18 cellular contexts compared by ENCODE assay signal in the genomic region with DNA sequence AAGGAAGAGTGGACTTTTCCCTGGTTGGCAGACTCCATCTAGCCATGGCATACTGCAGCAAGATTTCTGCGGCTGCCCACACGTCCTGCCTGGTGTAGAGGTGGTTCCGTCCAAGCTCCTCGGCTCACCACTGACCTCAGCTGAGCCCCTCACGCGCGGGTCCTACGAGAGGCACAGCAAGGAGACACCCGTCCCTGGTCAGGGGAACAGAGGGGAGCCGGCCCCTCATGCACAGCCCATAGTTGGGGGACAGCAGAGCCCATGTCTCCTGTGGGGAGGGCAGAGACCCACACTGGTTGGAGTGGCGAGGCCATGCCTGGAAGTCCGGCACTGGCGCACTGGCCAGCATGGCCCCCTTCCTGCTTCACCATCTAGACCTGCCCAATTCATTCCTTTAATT.
DNase-seq lines count a peak whose midpoint lies in the region; ATAC-seq and TF ChIP-seq lines count a peak whose summit lies in the region.
"Had no signal": no experiment of that assay in that cellular context is flagged by ENCODE, and none has a peak within 500 bp of the region (broad histone marks: within the 10 kb centered on the region; RNA-seq: fewer than 3 reads in every experiment).

No MANE protein-coding gene starts in this region.

- ATAC-seq in sciatic nerve (no peak), GM19395 (IDR thresholded peaks at IDR 0.05; ENCODE audit: unreplicated experiment) (no peak)
- ATAC-seq: Panc1 had no signal

- no peaks in the 10 kb centered on the region for H3K9me3 ChIP-seq in BLaER1
- H3K9me3 ChIP-seq in WERI-Rb-1 (ENCODE audit: severe bottlenecking): no peaks in the 10 kb centered on the region
- no peaks in the 10 kb centered on the region for H3K9me3 ChIP-seq in Karpas-422 (ENCODE audit: low read length)
- H3K9me3 ChIP-seq: Caco-2 had no signal

- no peak overlapping the region for H2AFZ ChIP-seq in Karpas-422 (ENCODE audit: low read length)

- H3K27ac ChIP-seq in BLaER1 (no peak overlapping the region), WERI-Rb-1 (no peak overlapping the region), Karpas-422 (ENCODE audit: low read length) (no peak overlapping the region)

- H3K79me2 ChIP-seq in Karpas-422 (ENCODE audit: low read length): no peaks in the 10 kb centered on the region

- H3K27me3 ChIP-seq in BLaER1: no peaks in the 10 kb centered on the region
- no peaks in the 10 kb centered on the region for H3K27me3 ChIP-seq in WERI-Rb-1 (ENCODE audit: insufficient read depth, low read depth, severe bottlenecking)
- H3K27me3 ChIP-seq in Karpas-422 (ENCODE audit: low read length): no peaks in the 10 kb centered on the region

- H4K20me1 ChIP-seq in BLaER1: peaks cover 21% of the 10 kb centered on the region
- no peaks in the 10 kb centered on the region for H4K20me1 ChIP-seq in Karpas-422 (ENCODE audit: insufficient read depth, low read depth, low read length)

- H3K4me3 ChIP-seq in BLaER1 (no peak overlapping the region), WERI-Rb-1 (ENCODE audit: low read depth, low read length) (no peak overlapping the region), Karpas-422 (ENCODE audit: low read length) (no peak overlapping the region)

- peaks cover 68% of the 10 kb centered on the region for H3K4me1 ChIP-seq in BLaER1
- no peaks in the 10 kb centered on the region for H3K4me1 ChIP-seq in Karpas-422 (ENCODE audit: low read length)

- H3K9me2 ChIP-seq in Karpas-422 (replicated peaks; ENCODE audit: insufficient read depth, low read length): no peaks in the 10 kb centered on the region

- no peak overlapping the region for H3K9ac ChIP-seq in BLaER1
- no peak overlapping the region for H3K9ac ChIP-seq in Karpas-422 (ENCODE audit: low read length)

- H3K4me2 ChIP-seq in BLaER1: peak overlapping the region; percentile 88; the same call in 1 of the 2 replicates
- no peak overlapping the region for H3K4me2 ChIP-seq in Karpas-422 (ENCODE audit: low read depth, low read length, poor library complexity, severe bottlenecking)

- no peak for TF ChIP-seq CTCF in WERI-Rb-1 (IDR thresholded peaks at IDR 0.05; ENCODE audit: low read depth, low read length)

- H3K36me3 ChIP-seq in BLaER1 (no peaks in the 10 kb centered on the region), WERI-Rb-1 (no peaks in the 10 kb centered on the region), Karpas-422 (ENCODE audit: insufficient read depth, low read length) (no peaks in the 10 kb centered on the region)

- peak; percentile 2 for DNase-seq in WERI-Rb-1
- DNase-seq in mesenteric fat pad (ENCODE audit: low spot score): peak; percentile 71
- peak; percentile 52 for DNase-seq in sciatic nerve (ENCODE audit: low spot score)
- DNase-seq in Karpas-422: no peak
- DNase-seq in NCI-H69 (lab: John Stamatoyannopoulos, UW): no peak
- DNase-seq: CD4-positive, CD25-positive, alpha-beta regulatory T cell; DMS153; EL; HFFc6; MM.1S; NCI-H1092 treated with DMSO at 0.1 percent for 48 hours; NCI-H1694; NCI-H2227 treated with DMSO at 0.1 percent for 48 hours; NCI-H524 had no signal

- intact Hi-C loops in sciatic nerve (cut with DNase I): no loop called here

Comparison
In these comparisons a context has a peak if more than half of its experiments do, and no peak if none do; other contexts are left out.
1. DNase-seq: peak in WERI-Rb-1 (single experiment), mesenteric fat pad (single experiment) and sciatic nerve (single experiment); none in Karpas-422 (single experiment) and NCI-H69 (single experiment).